Comparison of ENCODE assay signal across 9 cellular contexts in the genomic region with DNA sequence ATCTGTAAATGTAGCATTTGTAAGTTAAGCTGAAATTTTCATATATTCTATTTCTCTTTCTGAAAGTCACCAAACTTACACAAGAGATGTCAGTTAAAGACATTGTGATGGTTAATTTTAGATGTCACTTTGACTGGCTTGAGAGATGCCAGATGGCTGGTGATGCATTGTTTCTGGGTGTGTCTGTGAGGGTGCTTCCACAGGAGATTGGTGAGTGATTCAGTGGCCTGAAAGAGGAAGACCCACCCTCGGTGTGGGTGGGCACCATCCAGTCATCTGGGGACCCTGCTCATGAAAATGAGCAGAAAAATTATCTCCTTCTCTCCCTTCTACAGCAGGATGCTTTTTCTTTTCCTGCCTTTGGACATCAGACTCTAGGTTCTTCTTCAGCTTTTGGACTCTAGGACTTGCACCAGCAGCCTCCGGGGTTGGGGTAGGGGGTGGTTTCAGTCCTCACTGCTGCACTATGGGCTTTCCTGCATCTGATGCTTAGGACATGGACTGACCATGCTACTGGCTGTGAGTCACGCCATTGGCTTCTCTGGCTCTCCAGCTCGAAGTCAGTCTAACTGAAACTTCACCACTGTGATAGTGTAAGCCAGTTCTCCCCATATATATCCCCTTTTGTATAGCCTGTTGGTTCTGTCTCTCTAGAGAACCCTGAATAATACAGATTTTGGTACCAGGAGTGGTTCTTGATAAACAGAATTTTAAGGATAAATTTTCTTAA. TPM values are rescaled to one million over a fixed set of nuclear protein-coding genes. Genes with fewer than 3 reads are reported as not detected.
DNase-seq lines count a peak whose midpoint lies in the region; ATAC-seq and TF ChIP-seq lines count a peak whose summit lies in the region.
"Had no signal": no experiment of that assay in that cellular context is flagged by ENCODE, and none has a peak within 500 bp of the region (broad histone marks: within the 10 kb centered on the region; RNA-seq: fewer than 3 reads in every experiment).

No MANE protein-coding gene starts in this region.

- peaks cover 6 to 30% (median 26%) of the 10 kb centered on the region in 4 donors for H3K4me1 ChIP-seq in esophagus muscularis mucosa

- H3K9me3 Mint-ChIP-seq in stimulated activated naive B cell treated with anti-CD40 and anti-IgM and Interleukin-4, amounts not matched to agents 10 μg/mL and 1 μg/mL and 100 μg/mL, for 72 hours, result peaks cover 5 to 13% of the 10 kb centered on the region in 2 donors

- H3K36me3 ChIP-seq in esophagus muscularis mucosa, result no peaks in the 10 kb centered on the region

- no peak for TF ChIP-seq POLR2A in esophagus muscularis mucosa (IDR thresholded peaks at IDR 0.05; ENCODE audit: low read depth)

- H3K27me3 Mint-ChIP-seq in stimulated activated naive B cell treated with anti-CD40 and anti-IgM and Interleukin-4, amounts not matched to agents 10 μg/mL and 1 μg/mL and 100 μg/mL, for 72 hours, result peaks cover 0 to 8% of the 10 kb centered on the region in 2 donors

- H3K4me3 Mint-ChIP-seq in stimulated activated naive B cell treated with anti-CD40 and anti-IgM and Interleukin-4, amounts not matched to agents 10 μg/mL and 1 μg/mL and 100 μg/mL, for 72 hours, result peak overlapping the region; percentile 11 to 26
- H3K4me3 Mint-ChIP-seq: nephron progenitor cell had no signal

- peak overlapping the region; percentile 47 to 68 (median 56) for H3K27ac ChIP-seq in esophagus muscularis mucosa (replicated peaks in 1 of 4)

- H3K9me3 ChIP-seq in esophagus muscularis mucosa, result no peaks in the 10 kb centered on the region

- peaks cover 38 to 60% of the 10 kb centered on the region in 2 donors for H3K4me1 Mint-ChIP-seq in stimulated activated naive B cell treated with anti-CD40 and anti-IgM and Interleukin-4, amounts not matched to agents 10 μg/mL and 1 μg/mL and 100 μg/mL, for 72 hours

- peak overlapping the region; percentile 1 for H3K27ac Mint-ChIP-seq in stimulated activated naive B cell treated with anti-CD40 and anti-IgM and Interleukin-4, amounts not matched to agents 10 μg/mL and 1 μg/mL and 100 μg/mL, for 72 hours
- H3K27ac Mint-ChIP-seq: nephron progenitor cell had no signal

- H3K36me3 Mint-ChIP-seq in stimulated activated naive B cell treated with anti-CD40 and anti-IgM and Interleukin-4, amounts not matched to agents 10 μg/mL and 1 μg/mL and 100 μg/mL, for 72 hours, result peaks cover 7 to 19% of the 10 kb centered on the region in 2 donors

- TF ChIP-seq CTCF in esophagus muscularis mucosa (IDR thresholded peaks at IDR 0.05), result no peak

- ATAC-seq in stimulated activated naive B cell treated with anti-CD40 and anti-IgM and Interleukin-4, amounts not matched to agents 10 μg/mL and 1 μg/mL and 100 μg/mL, for 72 hours (replicated peaks), result peak; percentile 82 to 83
- ATAC-seq in GM21515 (IDR thresholded peaks at IDR 0.05; ENCODE audit: unreplicated experiment) (no peak), GM19035 (IDR thresholded peaks at IDR 0.05; ENCODE audit: unreplicated experiment) (no peak)

- TF ChIP-seq EP300 in esophagus muscularis mucosa (IDR thresholded peaks at IDR 0.05), result no peak

- no peaks in the 10 kb centered on the region for H3K27me3 ChIP-seq in esophagus muscularis mucosa

- 66% methylated on average over 4 of the region's 4 CpGs for WGBS in esophagus muscularis mucosa

- no peak overlapping the region for H3K4me3 ChIP-seq in esophagus muscularis mucosa

- DNase-seq in activated CD4-positive, alpha-beta T cell treated with anti-CD3 and anti-CD28 coated beads for 48 hours, result peak; percentile 37
- DNase-seq in activated CD4-positive, alpha-beta T cell treated with anti-CD3 and anti-CD28 coated beads, Interleukin-2, amount 50 U/mL, for 48 hours, result no peak
- peak; percentile 34 for DNase-seq in NCI-H226
- DNase-seq in esophagus muscularis mucosa (ENCODE audit: extremely low spot score), result no peak
- peak; percentile 27 for DNase-seq in stimulated activated naive B cell treated with anti-CD40 and anti-IgM and Interleukin-4, amounts not matched to agents 10 μg/mL and 1 μg/mL and 100 μg/mL, for 72 hours
- no peak for DNase-seq in NCI-H2196 treated with DMSO at 0.1 percent for 48 hours (lab: John Stamatoyannopoulos, UW; ENCODE audit: unreplicated experiment)
- DNase-seq: nephron progenitor cell had no signal

- intact Hi-C loops in esophagus muscularis mucosa (cut with DNase I), result loop anchor here (5.0 kb wide), 1 partner anchor 61 kb away; no protein-coding TSS in a partner anchor

RNA-seq across cellular contexts. Expression of a gene that starts 20.9 kb away (rescaled TPM):
- total RNA-seq in esophagus muscularis mucosa, result not detected

RNA-seq across cellular contexts. Expression of a gene that starts 32.3 kb away (rescaled TPM):
- 100 to 1,000 TPM in 2 of 4 donors, 10 to 100 TPM in 2; 43.6 to 123 (median 84.5) TPM for total RNA-seq in esophagus muscularis mucosa

RNA-seq across cellular contexts. Expression of a gene that starts 55.4 kb away (rescaled TPM):
- total RNA-seq in esophagus muscularis mucosa, result 1 to 10 TPM in 1 of 4 donors, under 1 TPM in 2, not detected in 1; 0.33 to 1.0 (median 0.58) TPM

Comparison
In these comparisons a context has a peak if more than half of its experiments do, and no peak if none do; other contexts are left out.
1. DNase-seq: peak in activated CD4-positive, alpha-beta T cell treated with anti-CD3 and anti-CD28 coated beads for 48 hours (single experiment), NCI-H226 (single experiment) and stimulated activated naive B cell treated with anti-CD40 and anti-IgM and Interleukin-4, amounts not matched to agents 10 μg/mL and 1 μg/mL and 100 μg/mL, for 72 hours (single experiment); none in activated CD4-positive, alpha-beta T cell treated with anti-CD3 and anti-CD28 coated beads, Interleukin-2, amount 50 U/mL, for 48 hours (0 of 2), esophagus muscularis mucosa (single experiment) and NCI-H2196 treated with DMSO at 0.1 percent for 48 hours (single experiment).
2. ATAC-seq: peak in stimulated activated naive B cell treated with anti-CD40 and anti-IgM and Interleukin-4, amounts not matched to agents 10 μg/mL and 1 μg/mL and 100 μg/mL, for 72 hours (2 of 2); none in GM21515 (single experiment) and GM19035 (single experiment).